Comparison of ENCODE assay signal across 21 cellular contexts in the genomic region with DNA sequence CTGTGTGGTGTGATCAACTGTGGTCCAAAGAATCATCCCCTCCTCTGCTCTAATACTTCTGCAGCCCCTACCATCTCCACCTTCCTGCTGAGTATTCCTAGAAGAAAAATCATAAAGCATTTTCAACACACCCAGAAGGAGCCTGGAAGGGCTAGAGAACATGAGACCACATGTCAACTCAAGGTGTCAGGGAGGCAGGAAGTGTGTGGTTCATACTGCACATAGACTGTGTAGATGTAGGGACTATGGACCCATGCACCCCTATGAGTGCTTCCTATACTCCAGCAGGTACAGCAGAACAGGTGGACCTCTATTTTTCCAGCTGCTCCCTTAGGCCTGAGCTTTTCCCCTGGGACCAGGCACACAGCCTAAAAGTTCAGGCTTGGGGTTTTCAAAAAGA.
"Had no signal": no experiment of that assay in that cellular context is flagged by ENCODE, and none has a peak within 500 bp of the region (broad histone marks: within the 10 kb centered on the region; RNA-seq: fewer than 3 reads in every experiment).

No MANE protein-coding gene starts in this region.

- H3K27ac Mint-ChIP-seq: activated T-cell treated with anti-CD3 and anti-CD28 coated beads, Interleukin-2, amount 50 U/mL, for 72 hours; brain; memory B cell; nephron progenitor cell; stimulated activated naive CD8-positive, alpha-beta T cell treated with anti-CD3 and anti-CD28 coated beads, Interleukin-15, Interleukin-2, amounts not matched to agents 100 ng/mL and 50 ng/mL, for 24 hours had no signal

- H3K4me3 Mint-ChIP-seq: activated T-cell treated with anti-CD3 and anti-CD28 coated beads, Interleukin-2, amount 50 U/mL, for 72 hours; memory B cell; nephron progenitor cell; stimulated activated naive CD8-positive, alpha-beta T cell treated with anti-CD3 and anti-CD28 coated beads, Interleukin-15, Interleukin-2, amounts not matched to agents 100 ng/mL and 50 ng/mL, for 24 hours had no signal

- H3K27me3 Mint-ChIP-seq: stimulated activated naive CD8-positive, alpha-beta T cell treated with anti-CD3 and anti-CD28 coated beads, Interleukin-15, Interleukin-2, amounts not matched to agents 100 ng/mL and 50 ng/mL, for 24 hours had no signal

- ATAC-seq: activated T-cell treated with anti-CD3 and anti-CD28 coated beads, Interleukin-2, amount 50 U/mL, for 72 hours; right cardiac atrium had no signal

- DNase-seq: activated CD4-positive, alpha-beta T cell treated with anti-CD3 and anti-CD28 coated beads, Interleukin-2, amount 50 U/mL, for 48 hours; activated CD4-positive, CD25-positive, alpha-beta regulatory T cell treated with anti-CD3 and anti-CD28 coated beads, Interleukin-2, amount 50 U/mL, for 72 hours; activated naive CD4-positive, alpha-beta T cell; activated T-cell treated with anti-CD3 and anti-CD28 coated beads, Interleukin-2, amount 50 U/mL, for 72 hours; amygdala; cerebellar nuclear complex; effector CD8-positive, alpha-beta T cell; foreskin fibroblast; glutamatergic neuron; hypothalamus; left ventricle myocardium inferior; nephron progenitor cell; stimulated activated CD4-positive, alpha-beta T cell treated with anti-CD3 and anti-CD28 coated beads, Interleukin-4, amount 100 ng/mL, for 4 hours; stimulated activated CD8-positive, alpha-beta memory T cell treated with anti-CD3 and anti-CD28 coated beads, Interleukin-4, amount 100 ng/mL, for 48 hours; SW 1271; T-helper 9 cell; trophoblast cell had no signal
